ENCODE assay signal across 12 cellular contexts in the genomic region with DNA sequence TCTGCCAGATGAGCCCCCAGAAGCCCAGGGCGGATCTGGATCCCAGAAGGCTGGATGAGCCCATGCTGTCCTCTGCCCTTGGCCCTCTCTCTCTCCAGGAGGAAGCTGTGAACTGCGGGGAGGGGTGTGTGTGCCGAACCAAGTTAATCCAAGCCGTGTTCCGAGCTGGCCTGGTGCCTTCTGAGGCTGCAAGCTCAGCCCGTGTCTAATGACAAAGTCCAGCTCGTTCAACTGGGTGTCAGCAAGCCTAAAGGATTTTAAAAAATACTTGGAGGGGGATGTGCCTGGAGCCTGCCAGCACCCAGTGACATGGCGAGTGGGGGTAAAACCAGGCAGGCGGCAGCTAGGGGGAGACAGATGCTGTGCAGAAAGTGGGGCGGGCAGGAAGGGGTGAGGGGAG. TPM values are rescaled to one million over a fixed set of nuclear protein-coding genes. Genes with fewer than 3 reads are reported as not detected.
DNase-seq lines count a peak whose midpoint lies in the region; ATAC-seq and TF ChIP-seq lines count a peak whose summit lies in the region.
"Had no signal": no experiment of that assay in that cellular context is flagged by ENCODE, and none has a peak within 500 bp of the region (broad histone marks: within the 10 kb centered on the region; RNA-seq: fewer than 3 reads in every experiment).

No MANE protein-coding gene starts in this region.

- POLR2A ChIA-PET in AG04450 (lab: Yijun Ruan, JAX) = interaction anchor here (0.6 to 1.7 kb wide), 4 partner anchors 28 to 253 kb away, joined by 3 to 5 read pairs (median 3); no protein-coding TSS in a partner anchor

- no peak overlapping the region for H4K8ac ChIP-seq in trophoblast cell (ENCODE audit: low read depth, low read length)

- no peak overlapping the region for H3K4me3 Mint-ChIP-seq in stimulated activated naive CD8-positive, alpha-beta T cell treated with anti-CD3 and anti-CD28 coated beads, Interleukin-15, amount 100 ng/mL, for 72 hours
- H3K4me3 Mint-ChIP-seq: activated CD8-positive, alpha-beta T cell treated with anti-CD3 and anti-CD28 coated beads for 36 hours; activated naive CD4-positive, alpha-beta T cell treated with anti-CD3 and anti-CD28 coated beads, Interleukin-2, amount 10 ng/mL, durations not matched to agents 7 days and 5 days had no signal

- H3K23ac ChIP-seq in trophoblast cell (ENCODE audit: low read length) = no peak overlapping the region

- H3K9me3 Mint-ChIP-seq in stimulated activated naive CD8-positive, alpha-beta T cell treated with anti-CD3 and anti-CD28 coated beads, Interleukin-15, amount 100 ng/mL, for 72 hours = no peaks in the 10 kb centered on the region
- H3K9me3 Mint-ChIP-seq: activated CD8-positive, alpha-beta T cell treated with anti-CD3 and anti-CD28 coated beads for 36 hours; activated naive CD4-positive, alpha-beta T cell treated with anti-CD3 and anti-CD28 coated beads, Interleukin-2, amount 10 ng/mL, durations not matched to agents 7 days and 5 days had no signal

- peaks cover 16% of the 10 kb centered on the region for H3K4me1 Mint-ChIP-seq in stimulated activated naive CD8-positive, alpha-beta T cell treated with anti-CD3 and anti-CD28 coated beads, Interleukin-15, amount 100 ng/mL, for 72 hours

- peak overlapping the region; percentile 2 for H4K91ac ChIP-seq in trophoblast cell (ENCODE audit: low read depth, low read length)

- intact Hi-C loops in left ventricle myocardium inferior (cut with micrococcal nuclease) = no loop called here

- peaks cover 51% of the 10 kb centered on the region for H3K27me3 Mint-ChIP-seq in stimulated activated naive CD8-positive, alpha-beta T cell treated with anti-CD3 and anti-CD28 coated beads, Interleukin-15, amount 100 ng/mL, for 72 hours

- H3K4me1 ChIP-seq in left ventricle myocardium inferior (peaks cover 85% of the 10 kb centered on the region), trophoblast cell (ENCODE audit: control insufficient read depth in 1 of 2, insufficient read depth in 2 of 2, low read length in 2 of 2) (peaks cover 27 to 40% of the 10 kb centered on the region in 2 experiments)

- no peak overlapping the region for H2BK5ac ChIP-seq in trophoblast cell (ENCODE audit: low read depth, low read length, poor library complexity)

- H2AK5ac ChIP-seq in trophoblast cell (ENCODE audit: low read length) = no peak overlapping the region

- no peak overlapping the region for H4K12ac ChIP-seq in trophoblast cell (ENCODE audit: low read depth, low read length)

- H3K14ac ChIP-seq in trophoblast cell (ENCODE audit: low read length) = peak overlapping the region; percentile 1

- no peak overlapping the region for H3K18ac ChIP-seq in trophoblast cell (ENCODE audit: low read length)

- H2BK120ac ChIP-seq in trophoblast cell (ENCODE audit: insufficient read depth, low read length, poor library complexity) = no peak overlapping the region

- no peak overlapping the region for H3K4ac ChIP-seq in trophoblast cell (ENCODE audit: low read depth, low read length)

- H3K27me3 ChIP-seq in AG04450 (ENCODE audit: control insufficient read depth, insufficient read depth, low read length) (no peaks in the 10 kb centered on the region), WERI-Rb-1 (ENCODE audit: insufficient read depth, low read depth, severe bottlenecking) (no peaks in the 10 kb centered on the region), left ventricle myocardium inferior (ENCODE audit: low read depth) (no peaks in the 10 kb centered on the region), trophoblast cell (ENCODE audit: insufficient read depth, low read length) (no peaks in the 10 kb centered on the region)

- CTCF ChIA-PET in AG04450 (lab: Charles Lee) = interaction anchor here (0.6 to 3.1 kb wide), 8 partner anchors 10 to 327 kb away, joined by 3 to 21 read pairs (median 6); no protein-coding TSS in a partner anchor

- DNase-seq in AG04450 (ENCODE audit: low read depth, low spot score) (no peak), WERI-Rb-1 (peak; percentile 24), left ventricle myocardium inferior (peak; percentile 85), trophoblast cell (no peak), cerebellar nuclear complex (lab: John Stamatoyannopoulos, UW) (no peak), foreskin melanocyte (no peak)
- DNase-seq in stimulated activated naive CD8-positive, alpha-beta T cell treated with anti-CD3 and anti-CD28 coated beads, Interleukin-15, amount 100 ng/mL, for 72 hours = no peak
- DNase-seq: activated CD8-positive, alpha-beta T cell treated with anti-CD3 and anti-CD28 coated beads for 36 hours; activated naive CD4-positive, alpha-beta T cell treated with anti-CD3 and anti-CD28 coated beads, Interleukin-2, amount 10 ng/mL, durations not matched to agents 7 days and 5 days; T-helper 9 cell had no signal

- H3K4me3 ChIP-seq in AG04450 (ENCODE audit: low read depth, low read length) (no peak overlapping the region), WERI-Rb-1 (ENCODE audit: low read depth, low read length) (no peak overlapping the region), left ventricle myocardium inferior (peak overlapping the region; percentile 9), trophoblast cell (ENCODE audit: low read depth, low read length) (no peak overlapping the region)
- H3K4me3 ChIP-seq: tibial nerve had no signal

- no peak for ATAC-seq in GM21360 (IDR thresholded peaks at IDR 0.05; ENCODE audit: unreplicated experiment)
- ATAC-seq in stimulated activated naive CD8-positive, alpha-beta T cell treated with anti-CD3 and anti-CD28 coated beads, Interleukin-15, amount 100 ng/mL, for 72 hours = no peak
- ATAC-seq: activated CD8-positive, alpha-beta T cell treated with anti-CD3 and anti-CD28 coated beads for 36 hours had no signal

- H3K9ac ChIP-seq in trophoblast cell (ENCODE audit: low read length) = no peak overlapping the region

- no peak overlapping the region for H3K27ac Mint-ChIP-seq in stimulated activated naive CD8-positive, alpha-beta T cell treated with anti-CD3 and anti-CD28 coated beads, Interleukin-15, amount 100 ng/mL, for 72 hours
- H3K27ac Mint-ChIP-seq: activated CD8-positive, alpha-beta T cell treated with anti-CD3 and anti-CD28 coated beads for 36 hours; activated naive CD4-positive, alpha-beta T cell treated with anti-CD3 and anti-CD28 coated beads, Interleukin-2, amount 10 ng/mL, durations not matched to agents 7 days and 5 days had no signal

- H2BK12ac ChIP-seq in trophoblast cell (ENCODE audit: low read length) = no peak overlapping the region

- H3K27ac ChIP-seq in AG04450 (ENCODE audit: low read depth, low read length) (peak overlapping the region; percentile 21), WERI-Rb-1 (no peak overlapping the region), left ventricle myocardium inferior (replicated peaks) (peak overlapping the region; percentile 88), trophoblast cell (ENCODE audit: low read depth, low read length) (no peak overlapping the region)

- H3K79me1 ChIP-seq in trophoblast cell (ENCODE audit: low read length) = peaks cover 6% of the 10 kb centered on the region

- no peaks in the 10 kb centered on the region for H3K79me2 ChIP-seq in trophoblast cell (ENCODE audit: control insufficient read depth, insufficient read depth, low read length, poor library complexity)

- H3K36me3 ChIP-seq in WERI-Rb-1 (no peaks in the 10 kb centered on the region; the same call in 1 of the 2 replicates), left ventricle myocardium inferior (peaks cover 10% of the 10 kb centered on the region), trophoblast cell (ENCODE audit: control insufficient read depth in 1 of 2, insufficient read depth in 2 of 2, low read length in 2 of 2) (peaks cover 8 to 21% of the 10 kb centered on the region in 2 experiments)
- H3K36me3 ChIP-seq: tibial nerve had no signal

- TF ChIP-seq CTCF in AG04450 (IDR thresholded peaks at IDR 0.05; ENCODE audit: low read depth, low read length) (no peak), WERI-Rb-1 (IDR thresholded peaks at IDR 0.05; ENCODE audit: low read depth, low read length) (0 out of 2 replicates have a peak, but pooled peaks have one; percentile 5), left ventricle myocardium inferior (IDR thresholded peaks at IDR 0.05; ENCODE audit: borderline replicate concordance) (peak; percentile 41)

- H3K9me3 ChIP-seq in AG04450 (ENCODE audit: control insufficient read depth, insufficient read depth, low read length) = no peaks in the 10 kb centered on the region; the same call in 1 of the 2 replicates
- no peaks in the 10 kb centered on the region for H3K9me3 ChIP-seq in WERI-Rb-1 (ENCODE audit: severe bottlenecking)
- H3K9me3 ChIP-seq in left ventricle myocardium inferior (replicated peaks) = no peaks in the 10 kb centered on the region
- no peaks in the 10 kb centered on the region for H3K9me3 ChIP-seq in trophoblast cell (ENCODE audit: insufficient read depth, low read depth, low read length)
- H3K9me3 ChIP-seq: tibial nerve had no signal

- no peak overlapping the region for H3K4me2 ChIP-seq in trophoblast cell (ENCODE audit: low read length)

- no peak overlapping the region for H2AFZ ChIP-seq in trophoblast cell (ENCODE audit: insufficient read depth, low read length, poor library complexity)

- no CpG with 5 or more reads among the region's 10 CpGs for WGBS in trophoblast cell (ENCODE audit: extremely low coverage, insufficient coverage, insufficient read length)

RNA-seq across cellular contexts. Expression of a gene that starts 8.0 kb away (rescaled TPM):
- 159 and 185 TPM in 2 replicates for polyA plus RNA-seq in AG04450 (2011; rRNA removed)
- 216 and 240 TPM in 2 replicates for polyA minus RNA-seq in AG04450 (2011; rRNA and poly(A)+ RNA removed)
- total RNA-seq in left ventricle myocardium inferior = 12.4 TPM
- 30.0 and 31.8 TPM in 2 replicates for polyA plus RNA-seq in trophoblast cell (2013)

Comparison
In these comparisons a context has a peak if more than half of its experiments do, and no peak if none do; other contexts are left out.
1. DNase-seq: peak in WERI-Rb-1 (single experiment) and left ventricle myocardium inferior (single experiment); none in AG04450 (single experiment), trophoblast cell (0 of 2), cerebellar nuclear complex (0 of 2), foreskin melanocyte (single experiment) and stimulated activated naive CD8-positive, alpha-beta T cell treated with anti-CD3 and anti-CD28 coated beads, Interleukin-15, amount 100 ng/mL, for 72 hours (0 of 2).
2. H3K27ac ChIP-seq: peak in AG04450 (single experiment) and left ventricle myocardium inferior (single experiment); none in WERI-Rb-1 (single experiment) and trophoblast cell (single experiment).